In the genomic region with DNA sequence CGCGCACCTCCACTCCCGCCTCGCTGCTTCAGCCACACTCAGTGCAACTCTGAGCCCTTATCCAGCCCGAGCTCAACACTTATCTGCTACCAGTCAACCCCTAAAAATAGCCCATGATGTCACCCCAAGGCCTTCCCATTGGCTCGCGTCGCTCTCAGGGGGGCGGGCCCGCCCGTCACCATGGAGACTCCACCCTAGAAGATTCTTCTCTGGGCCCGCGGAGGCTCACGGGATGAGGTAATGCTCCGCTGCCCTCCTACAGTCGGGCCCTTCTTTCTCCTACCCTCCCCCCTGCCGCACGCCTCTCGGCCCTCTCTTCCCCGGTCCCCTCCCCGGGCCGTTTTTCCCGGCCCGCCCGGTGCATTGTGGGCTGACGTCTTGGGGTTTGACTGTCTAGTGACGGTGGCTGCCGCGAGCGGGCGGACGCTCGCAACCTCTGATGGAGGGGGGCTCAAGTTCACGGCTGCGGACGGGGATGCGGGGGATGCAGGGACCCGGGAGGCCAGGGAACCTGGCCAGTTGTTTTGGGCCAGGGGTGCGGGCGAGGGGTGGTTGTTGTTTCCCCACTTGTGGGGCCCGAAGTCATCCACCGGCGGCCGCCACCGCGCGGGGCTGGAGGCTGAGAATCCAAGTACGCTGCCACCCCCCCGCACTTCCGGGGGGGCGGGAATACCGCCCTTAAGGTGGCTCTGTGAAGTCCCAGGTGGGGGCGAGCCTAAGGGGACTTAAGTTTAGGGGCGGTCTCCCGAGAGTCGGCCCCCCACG, we compare ENCODE assay signal across 8 cellular contexts. TPM values are rescaled to one million over a fixed set of nuclear protein-coding genes. Genes with fewer than 3 reads are reported as not detected.
DNase-seq lines count a peak whose midpoint lies in the region; ATAC-seq, FAIRE-seq and TF ChIP-seq lines count a peak whose summit lies in the region.

A gene (minus strand): TSS at position 55 of the 765 bp plus-strand sequence. CDS start 977 bp downstream, outside the sequence.

- H4K5ac ChIP-seq in H1 (ENCODE audit: insufficient read length, low read depth, low read length), result no peak within 1 kb of the TSS

- no peak within 1 kb of the TSS for H2BK20ac ChIP-seq in H1 (ENCODE audit: low read length)

- peaks cover 14% of the 10 kb centered on the region for H3K4me1 Mint-ChIP-seq in activated CD8-positive, alpha-beta memory T cell treated with anti-CD3 and anti-CD28 coated beads, Interleukin-2, amount 10 ng/mL, durations not matched to agents 7 days and 5 days
- peaks cover 8% of the 10 kb centered on the region for H3K4me1 Mint-ChIP-seq in memory B cell

- H3K36me3 ChIP-seq in NT2/D1 (ENCODE audit: insufficient read depth, insufficient read length, low read length) (peaks cover 24% of the 10 kb centered on the region), H1 (ENCODE audit: control insufficient read depth in 2 of 4, insufficient read depth in 4 of 4, low read length in 3 of 4) (no peaks in the 10 kb centered on the region)

- peak within 1 kb of the TSS; percentile 94 for H3K27ac Mint-ChIP-seq in activated CD8-positive, alpha-beta memory T cell treated with anti-CD3 and anti-CD28 coated beads, Interleukin-2, amount 10 ng/mL, durations not matched to agents 7 days and 5 days
- H3K27ac Mint-ChIP-seq in memory B cell, result peak within 1 kb of the TSS; percentile 95

- no peak within 1 kb of the TSS for H2BK120ac ChIP-seq in H1 (replicated peaks; ENCODE audit: low read depth, low read length)

- peaks cover 4% of the 10 kb centered on the region for H3K27me3 Mint-ChIP-seq in activated CD8-positive, alpha-beta memory T cell treated with anti-CD3 and anti-CD28 coated beads, Interleukin-2, amount 10 ng/mL, durations not matched to agents 7 days and 5 days
- no peaks in the 10 kb centered on the region for H3K27me3 Mint-ChIP-seq in memory B cell

- peak within 1 kb of the TSS; percentile 94 to 97 for H3K4me2 ChIP-seq in H1 (ENCODE audit: insufficient read depth in 1 of 2, low read depth in 2 of 2, low read length in 2 of 2)

- H3K9me3 Mint-ChIP-seq in activated CD8-positive, alpha-beta memory T cell treated with anti-CD3 and anti-CD28 coated beads, Interleukin-2, amount 10 ng/mL, durations not matched to agents 7 days and 5 days (ENCODE audit: low read depth), result no peaks in the 10 kb centered on the region
- H3K9me3 Mint-ChIP-seq in memory B cell, result peaks cover 6% of the 10 kb centered on the region

- peak within 1 kb of the TSS; percentile 87 for H4K8ac ChIP-seq in H1 (ENCODE audit: extremely low read depth, insufficient read depth, low read length)

- H3K23ac ChIP-seq in H1 (ENCODE audit: insufficient read length), result no peak within 1 kb of the TSS

- H3K4me3 Mint-ChIP-seq in activated CD8-positive, alpha-beta memory T cell treated with anti-CD3 and anti-CD28 coated beads, Interleukin-2, amount 10 ng/mL, durations not matched to agents 7 days and 5 days, result peak within 1 kb of the TSS; percentile 86
- peak within 1 kb of the TSS; percentile 78 for H3K4me3 Mint-ChIP-seq in memory B cell

- peak within 1 kb of the TSS; percentile 69 for H3K4ac ChIP-seq in H1 (replicated peaks; ENCODE audit: insufficient read length, low read depth, low read length)

- peak; percentile 48 for FAIRE-seq in H1 (lab: Jason Lieb, UNC)

- no peak within 1 kb of the TSS for H2AFZ ChIP-seq in H1 (ENCODE audit: low read length)

- H2BK15ac ChIP-seq in H1 (ENCODE audit: low read length), result no peak within 1 kb of the TSS

- H3K14ac ChIP-seq in H1 (ENCODE audit: insufficient read length), result no peak within 1 kb of the TSS

- 2% methylated on average over 24 of the region's 57 CpGs; no CpG with 5 or more reads in 1 of the 2 experiments for WGBS in H1 (ENCODE audit: extremely low coverage in 1 of 2, insufficient coverage in 1 of 2, insufficient read length in 1 of 2, insufficient replicate concordance in 2 of 2, low coverage in 1 of 2, low lambda C conversion rate in 2 of 2, missing lambda C conversion rate in 1 of 2), 2 experiments

- H3K79me1 ChIP-seq in H1 (ENCODE audit: low read depth, low read length), result no peaks in the 10 kb centered on the region; the same call in 1 of the 2 replicates

- H3K79me2 ChIP-seq in H1 (ENCODE audit: control insufficient read depth in 1 of 2, insufficient read depth in 2 of 2, low read length in 2 of 2), result peaks cover 0 to 8% of the 10 kb centered on the region in 2 experiments; a peak in 1 of 4 replicates

- TF ChIP-seq RAD21 in H1 (IDR thresholded peaks at IDR 0.05 in 1 of 2, conservative IDR thresholded peaks at IDR 0.05 in 1 of 2; ENCODE audit: low read depth in 2 of 2, low read length in 2 of 2), result 0 out of 4 replicates have a peak, but pooled peaks of 1 of the 2 experiments have one; percentile 4

- H4K20me1 ChIP-seq in H1 (replicated peaks in 1 of 2; ENCODE audit: control insufficient read depth in 1 of 2, insufficient read depth in 2 of 2, low read length in 2 of 2), result peaks cover 0 to 12% of the 10 kb centered on the region in 2 experiments

- CTCF ChIA-PET in activated CD8-positive, alpha-beta memory T cell treated with anti-CD3 and anti-CD28 coated beads, Interleukin-2, amount 10 ng/mL, durations not matched to agents 7 days and 5 days (lab: Charles Lee), result interaction anchor here (0.9 to 5.5 kb wide), 10 partner anchors 15 to 914 kb away, joined by 3 to 39 read pairs (median 4); a partner anchor contains a TSS
- CTCF ChIA-PET in H1 (lab: Charles Lee; ENCODE audit: partially characterized antibody), result interaction anchor here (0.8 to 1.5 kb wide), 5 partner anchors 14 to 934 kb away, joined by 3 to 4 read pairs (median 4); no protein-coding TSS in a partner anchor

- no peak for TF ChIP-seq CTCF in H1 (IDR thresholded peaks at IDR 0.05; ENCODE audit: control extremely low read depth in 1 of 3, insufficient read depth in 1 of 3, low read depth in 1 of 3, low read length in 3 of 3)

- H3K36me3 Mint-ChIP-seq in activated CD8-positive, alpha-beta memory T cell treated with anti-CD3 and anti-CD28 coated beads, Interleukin-2, amount 10 ng/mL, durations not matched to agents 7 days and 5 days, result peaks cover 25% of the 10 kb centered on the region
- peaks cover 16% of the 10 kb centered on the region for H3K36me3 Mint-ChIP-seq in memory B cell

- peak; percentile 98 to 99 for TF ChIP-seq POLR2A in H1 (IDR thresholded peaks at IDR 0.05; ENCODE audit: control extremely low read depth in 1 of 2, low read depth in 2 of 2, low read length in 2 of 2)

- H2BK12ac ChIP-seq in H1 (ENCODE audit: low read depth, low read length), result peak within 1 kb of the TSS; percentile 90

- H2BK5ac ChIP-seq in H1 (ENCODE audit: low read depth, low read length), result peak within 1 kb of the TSS; percentile 3; the same call in 1 of the 2 replicates

- H3K27ac ChIP-seq in H1 (ENCODE audit: low read depth, low read length), result peak within 1 kb of the TSS; percentile 2; the same call in 1 of the 2 replicates

- H3K4me1 ChIP-seq in NT2/D1 (ENCODE audit: insufficient read depth, insufficient read length) (peaks cover 12% of the 10 kb centered on the region), H1 (replicated peaks in 1 of 4; ENCODE audit: control insufficient read depth in 3 of 4, insufficient read depth in 4 of 4, low read length in 3 of 4) (peaks cover 0 to 15% (median 2%) of the 10 kb centered on the region in 4 experiments; a peak in 5 of 7 replicates)

- H4K91ac ChIP-seq in H1 (replicated peaks; ENCODE audit: insufficient read length, low read length), result no peak within 1 kb of the TSS

- H3K27me3 ChIP-seq in NT2/D1 (ENCODE audit: insufficient read depth, insufficient read length), result peaks cover 2% of the 10 kb centered on the region
- peaks cover 7 to 37% (median 22%) of the 10 kb centered on the region in 4 experiments; a peak in 6 of 7 replicates for H3K27me3 ChIP-seq in H1 (replicated peaks in 1 of 4; ENCODE audit: control insufficient read depth in 3 of 4, extremely low read depth in 1 of 4, insufficient read depth in 3 of 4, low read length in 3 of 4)

- ATAC-seq in GM21381 (IDR thresholded peaks at IDR 0.05; ENCODE audit: unreplicated experiment), result peak; percentile 72
- ATAC-seq in activated CD8-positive, alpha-beta memory T cell treated with anti-CD3 and anti-CD28 coated beads, Interleukin-2, amount 10 ng/mL, durations not matched to agents 7 days and 5 days, result peak; percentile 73
- peak; percentile 67 for ATAC-seq in memory B cell (ENCODE audit: low read depth)

- H3K4me3 ChIP-seq in NT2/D1 (ENCODE audit: insufficient read length, low read depth) (peak within 1 kb of the TSS; percentile 94), H1 (ENCODE audit: extremely low read depth in 1 of 4, insufficient read depth in 2 of 4, low read depth in 3 of 4, low read length in 4 of 4) (peak within 1 kb of the TSS; percentile 54 to 75 (median 66))

- no peak within 1 kb of the TSS for H3K56ac ChIP-seq in H1 (replicated peaks; ENCODE audit: insufficient read length, low read depth, low read length)

- H3K9ac ChIP-seq in NT2/D1 (ENCODE audit: insufficient read length, low read depth) (peak within 1 kb of the TSS; percentile 98), H1 (replicated peaks in 1 of 4; ENCODE audit: extremely low read depth in 1 of 4, low read depth in 3 of 4, low read length in 3 of 4) (peak within 1 kb of the TSS; percentile 62 to 85 (median 71))

- TF ChIP-seq EP300 in H1 (IDR thresholded peaks at IDR 0.05; ENCODE audit: borderline replicate concordance in 1 of 2, low read depth in 2 of 2, low read length in 2 of 2), result no peak

- DNase-seq in COLO829 (ENCODE audit: low spot score) (peak; percentile 98), HUDEP-2 (lab: John Stamatoyannopoulos, UW; ENCODE audit: unreplicated experiment in 76 of 76) (peak; percentile 25 to 98 (median 94)), NT2/D1 (ENCODE audit: low read depth, low spot score) (peak; percentile 100), H1 (ENCODE audit: low read depth in 1 of 2, low spot score in 2 of 2) (peak; percentile 96 to 97), memory B cell (ENCODE audit: low spot score in 2 of 2) (peak; percentile 98 to 99)
- peak; percentile 99 for DNase-seq in activated CD8-positive, alpha-beta memory T cell treated with anti-CD3 and anti-CD28 coated beads, Interleukin-2, amount 10 ng/mL, durations not matched to agents 7 days and 5 days
- peak; percentile 97 for DNase-seq in stimulated activated CD8-positive, alpha-beta memory T cell treated with anti-CD3 and anti-CD28 coated beads, Interleukin-12 subunit alpha, Interleukin-12 subunit beta, amount 100 ng/mL, for 24 hours (ENCODE audit: extremely low read depth)

- peak within 1 kb of the TSS; percentile 81; the same call in 1 of the 2 replicates for H3K18ac ChIP-seq in H1 (ENCODE audit: extremely low read depth, low read length)

- POLR2A ChIA-PET in H1 (lab: Charles Lee; ENCODE audit: partially characterized antibody), result interaction anchor here (0.6 to 2.0 kb wide), 14 partner anchors 9 to 884 kb away, joined by 3 to 8 read pairs (median 4); a partner anchor contains a TSS

- no peak within 1 kb of the TSS for H2AK5ac ChIP-seq in H1 (ENCODE audit: low read depth, low read length)

- H3K9me3 ChIP-seq in NT2/D1 (ENCODE audit: insufficient read depth, low read length), result peaks cover 26% of the 10 kb centered on the region
- peaks cover 0 to 3% of the 10 kb centered on the region in 2 experiments; a peak in 1 of 4 replicates for H3K9me3 ChIP-seq in H1 (ENCODE audit: insufficient read depth in 2 of 2, low read depth in 1 of 2, low read length in 1 of 2)

- H3K23me2 ChIP-seq in H1 (ENCODE audit: low read depth, low read length), result peaks cover 33% of the 10 kb centered on the region

RNA-seq across cellular contexts. Expression of the gene that starts here (rescaled TPM):
- total RNA-seq in activated CD8-positive, alpha-beta memory T cell treated with anti-CD3 and anti-CD28 coated beads, Interleukin-2, amount 10 ng/mL, durations not matched to agents 7 days and 5 days, result 100 to 1,000 TPM in 1 of 2 experiments, 10 to 100 TPM in 1; 50.5 to 129 TPM
- total RNA-seq in H1 (2021; fragmentation: NEBNext Ultra II Directional; extraction: Animal tissue kit (Norgen Biotek cat#: 25700)), result 10.9 and 13.5 TPM in 2 replicates
- polyA plus RNA-seq in H1 (2011; rRNA removed), result 4.4 and 6.6 TPM in 2 replicates
- polyA plus RNA-seq in H1 (2011; cell fraction: cytosol; rRNA removed), result 7.0 TPM
- polyA plus RNA-seq in H1 (2011; cell fraction: nucleus; rRNA removed), result 11.3 TPM
- 5.0 to 9.8 TPM (median 6.1 TPM) in 4 replicates for polyA plus RNA-seq in H1 (2012, experiment 1 of 2)
- 6.6 TPM for polyA plus RNA-seq in H1 (2012, experiment 2 of 2)
- polyA plus RNA-seq in H1 (2013, experiment 1 of 2), result 4.8 TPM
- 5.4 TPM for polyA plus RNA-seq in H1 (2013, experiment 2 of 2)
- 2.9 and 5.5 TPM in 2 replicates for polyA minus RNA-seq in H1 (2011; rRNA and poly(A)+ RNA removed)
- polyA minus RNA-seq in H1 (2011; cell fraction: cytosol; rRNA and poly(A)+ RNA removed), result 7.0 TPM
- 55.3 TPM for polyA minus RNA-seq in H1 (2011; cell fraction: nucleus; rRNA and poly(A)+ RNA removed)

Comparison
In these comparisons a context has a peak if more than half of its experiments do, and no peak if none do; other contexts are left out.
1. Peak in every context shown above with its lines: DNase-seq, ATAC-seq, H3K4me3 ChIP-seq and H3K27ac ChIP-seq.